9 cellular contexts compared by ENCODE assay signal in the genomic region with DNA sequence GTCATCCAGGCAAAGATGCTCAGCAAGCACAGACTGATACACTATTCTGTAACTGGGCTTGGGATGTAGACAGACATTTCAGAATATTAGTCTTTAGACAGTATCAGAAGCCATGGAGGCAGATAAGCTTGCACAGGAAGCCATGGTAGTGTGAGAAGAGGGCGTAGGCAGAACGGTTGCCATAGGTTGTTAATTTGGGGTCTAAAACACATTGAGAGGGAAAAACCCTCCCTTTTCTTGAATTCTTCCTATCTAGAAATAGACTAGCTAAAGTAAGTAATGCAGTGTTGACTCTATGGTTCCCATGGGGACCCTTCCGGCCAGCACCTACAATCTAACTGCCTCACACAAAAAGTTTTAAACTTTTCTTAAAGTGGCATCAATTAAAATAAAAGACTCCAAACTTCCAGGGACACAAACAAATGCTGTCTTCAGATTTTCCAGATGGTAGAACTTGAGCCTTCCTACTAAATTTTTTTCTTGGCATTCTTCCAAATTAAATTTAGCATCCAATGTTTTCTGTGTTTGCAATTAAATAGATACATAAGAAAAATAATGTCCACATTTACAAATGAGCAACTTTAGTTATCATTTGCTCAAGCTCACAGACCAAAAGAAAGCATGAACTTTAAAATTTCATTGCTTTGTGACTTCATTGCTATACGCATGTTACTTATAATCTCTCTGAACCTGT. TPM values are rescaled to one million over a fixed set of nuclear protein-coding genes. Genes with fewer than 3 reads are reported as not detected.
DNase-seq lines count a peak whose midpoint lies in the region; ATAC-seq and TF ChIP-seq lines count a peak whose summit lies in the region.
"Had no signal": no experiment of that assay in that cellular context is flagged by ENCODE, and none has a peak within 500 bp of the region (broad histone marks: within the 10 kb centered on the region; RNA-seq: fewer than 3 reads in every experiment).

No MANE protein-coding gene starts in this region.

- peaks cover 16 to 45% (median 40%) of the 10 kb centered on the region in 4 donors for H3K36me3 ChIP-seq in stomach

- intact Hi-C loops in stomach (cut with DNase I; ENCODE audit: low total_unique reads): no loop called here

- no peak for TF ChIP-seq POLR2A in stomach (IDR thresholded peaks at IDR 0.05)

- no peak for TF ChIP-seq EP300 in stomach (IDR thresholded peaks at IDR 0.05)

- H3K4me1 ChIP-seq in stomach: peaks cover 7 to 40% (median 24%) of the 10 kb centered on the region in 4 donors

- H3K27ac ChIP-seq in stomach: peak overlapping the region in 1 of 5 donors; percentile 99

- peaks cover 21% of the 10 kb centered on the region for H3K36me3 Mint-ChIP-seq in activated T-cell treated with anti-CD3 and anti-CD28 coated beads, Interleukin-2, amount 50 U/mL, for 4 hours (ENCODE audit: insufficient read depth)
- peaks cover 34% of the 10 kb centered on the region for H3K36me3 Mint-ChIP-seq in T-helper 2 cell treated with Interferon-gamma antibody and Interleukin-4, amounts not matched to agents 5 μg/mL and 100 μg/mL, for 36 hours (ENCODE audit: low read depth)
- no peaks in the 10 kb centered on the region for H3K36me3 Mint-ChIP-seq in glutamatergic neuron (ENCODE audit: unreplicated experiment)

- no peaks in the 10 kb centered on the region for H3K9me3 Mint-ChIP-seq in activated T-cell treated with anti-CD3 and anti-CD28 coated beads, Interleukin-2, amount 50 U/mL, for 4 hours
- H3K9me3 Mint-ChIP-seq in T-helper 2 cell treated with Interferon-gamma antibody and Interleukin-4, amounts not matched to agents 5 μg/mL and 100 μg/mL, for 36 hours: no peaks in the 10 kb centered on the region
- H3K9me3 Mint-ChIP-seq in glutamatergic neuron (ENCODE audit: unreplicated experiment): peaks cover 5% of the 10 kb centered on the region

- 62 to 70% (median 68%) methylated on average over 4 of the region's 4 CpGs for WGBS in stomach, 5 donors

- no peak for DNase-seq in activated T-cell treated with anti-CD3 and anti-CD28 coated beads, Interleukin-2, amount 50 U/mL, for 4 hours
- DNase-seq in activated T-cell treated with anti-CD3 and anti-CD28 coated beads for 4 hours (no peak), glutamatergic neuron (no peak), stomach (no peak), ureter (ENCODE audit: low spot score) (no peak), NCI-H1694 treated with DMSO at 0.1 percent for 48 hours (lab: John Stamatoyannopoulos, UW) (no peak), RKO (ENCODE audit: low spot score) (no peak)
- DNase-seq in T-helper 2 cell treated with Interferon-gamma antibody and Interleukin-4, amounts not matched to agents 5 μg/mL and 100 μg/mL, for 36 hours (ENCODE audit: low spot score): no peak
- DNase-seq: Right ventricle myocardium superior had no signal

- no peaks in the 10 kb centered on the region for H3K27me3 Mint-ChIP-seq in activated T-cell treated with anti-CD3 and anti-CD28 coated beads, Interleukin-2, amount 50 U/mL, for 4 hours (ENCODE audit: low read depth)
- peaks cover 2% of the 10 kb centered on the region for H3K27me3 Mint-ChIP-seq in T-helper 2 cell treated with Interferon-gamma antibody and Interleukin-4, amounts not matched to agents 5 μg/mL and 100 μg/mL, for 36 hours (ENCODE audit: low read depth)
- H3K27me3 Mint-ChIP-seq in glutamatergic neuron (ENCODE audit: unreplicated experiment): peaks cover 3% of the 10 kb centered on the region

- peak overlapping the region; percentile 60 for H3K27ac Mint-ChIP-seq in T-helper 2 cell treated with Interferon-gamma antibody and Interleukin-4, amounts not matched to agents 5 μg/mL and 100 μg/mL, for 36 hours
- H3K27ac Mint-ChIP-seq in glutamatergic neuron (ENCODE audit: unreplicated experiment): no peak overlapping the region

- no peaks in the 10 kb centered on the region for H3K9me3 ChIP-seq in stomach

- TF ChIP-seq CTCF in glutamatergic neuron (IDR thresholded peaks at IDR 0.05; ENCODE audit: partially characterized antibody, unreplicated experiment) (no peak), stomach (IDR thresholded peaks at IDR 0.05) (no peak)

- H3K4me1 Mint-ChIP-seq in activated T-cell treated with anti-CD3 and anti-CD28 coated beads, Interleukin-2, amount 50 U/mL, for 4 hours (ENCODE audit: low read depth): peaks cover 30% of the 10 kb centered on the region
- H3K4me1 Mint-ChIP-seq in T-helper 2 cell treated with Interferon-gamma antibody and Interleukin-4, amounts not matched to agents 5 μg/mL and 100 μg/mL, for 36 hours (ENCODE audit: low read depth): peaks cover 28% of the 10 kb centered on the region
- H3K4me1 Mint-ChIP-seq in glutamatergic neuron (ENCODE audit: low read depth, unreplicated experiment): peaks cover 18% of the 10 kb centered on the region

- no peak for ATAC-seq in activated T-cell treated with anti-CD3 and anti-CD28 coated beads, Interleukin-2, amount 50 U/mL, for 4 hours

- H3K4me3 ChIP-seq in stomach: peak overlapping the region; percentile 70 to 94 (median 83)

- H3K27me3 ChIP-seq in stomach: no peaks in the 10 kb centered on the region

- H3K4me3 Mint-ChIP-seq in activated T-cell treated with anti-CD3 and anti-CD28 coated beads, Interleukin-2, amount 50 U/mL, for 4 hours: peak overlapping the region; percentile 88
- H3K4me3 Mint-ChIP-seq in T-helper 2 cell treated with Interferon-gamma antibody and Interleukin-4, amounts not matched to agents 5 μg/mL and 100 μg/mL, for 36 hours: peak overlapping the region; percentile 84
- peak overlapping the region; percentile 93 for H3K4me3 Mint-ChIP-seq in glutamatergic neuron (ENCODE audit: unreplicated experiment)

RNA-seq across cellular contexts. Expression of a gene that starts 1.9 kb away (rescaled TPM):
- 10 to 100 TPM; 43.9 to 45.4 (median 45.1) TPM for total RNA-seq in activated T-cell treated with anti-CD3 and anti-CD28 coated beads, Interleukin-2, amount 50 U/mL, for 4 hours
- total RNA-seq in glutamatergic neuron (ENCODE audit: unreplicated experiment) (86.6 TPM), stomach (100 to 1,000 TPM in 2 of 5 donors, 10 to 100 TPM in 3; 59.7 to 145 (median 77.6) TPM), ureter (48.1 TPM)
- 10 to 100 TPM; 30.6 to 38.0 (median 34.0) TPM for polyA plus RNA-seq in stomach

RNA-seq across cellular contexts. Expression of a gene that starts 2.1 kb away (rescaled TPM):
- 1 to 10 TPM; 1.4 to 2.1 (median 2.0) TPM for total RNA-seq in activated T-cell treated with anti-CD3 and anti-CD28 coated beads, Interleukin-2, amount 50 U/mL, for 4 hours
- total RNA-seq in glutamatergic neuron (ENCODE audit: unreplicated experiment) (2.0 TPM), stomach (1 to 10 TPM in 2 of 5 donors, under 1 TPM in 1, not detected in 2; 0.72 to 8.8 (median 2.2) TPM), ureter (5.8 TPM)
- 1 to 10 TPM; 1.4 to 5.3 (median 3.8) TPM for polyA plus RNA-seq in stomach

RNA-seq across cellular contexts. Expression of a gene that starts 29.3 kb away (rescaled TPM):
- 1 to 10 TPM; 2.0 to 2.9 (median 2.5) TPM for total RNA-seq in activated T-cell treated with anti-CD3 and anti-CD28 coated beads, Interleukin-2, amount 50 U/mL, for 4 hours
- total RNA-seq in glutamatergic neuron (ENCODE audit: unreplicated experiment): 21.2 TPM
- total RNA-seq in stomach: 10 to 100 TPM in 1 of 5 donors, 1 to 10 TPM in 3, under 1 TPM in 1; 0.87 to 31.4 (median 4.9) TPM
- polyA plus RNA-seq in stomach: 1 to 10 TPM; 4.4 to 6.4 (median 4.4) TPM
- 13.6 TPM for total RNA-seq in ureter

RNA-seq across cellular contexts. Expression of a gene that starts 31.1 kb away (rescaled TPM):
- total RNA-seq in activated T-cell treated with anti-CD3 and anti-CD28 coated beads, Interleukin-2, amount 50 U/mL, for 4 hours: 10 to 100 TPM; 24.8 to 28.1 (median 26.6) TPM
- total RNA-seq in glutamatergic neuron (ENCODE audit: unreplicated experiment): 26.3 TPM
- total RNA-seq in stomach: 10 to 100 TPM in 3 of 5 donors, 1 to 10 TPM in 2; 1.7 to 36.2 (median 11.6) TPM
- polyA plus RNA-seq in stomach: 1 to 10 TPM; 1.9 to 3.8 (median 3.5) TPM
- total RNA-seq in ureter: 38.6 TPM
